ENCODE assay signal across 14 cellular contexts in the genomic region with DNA sequence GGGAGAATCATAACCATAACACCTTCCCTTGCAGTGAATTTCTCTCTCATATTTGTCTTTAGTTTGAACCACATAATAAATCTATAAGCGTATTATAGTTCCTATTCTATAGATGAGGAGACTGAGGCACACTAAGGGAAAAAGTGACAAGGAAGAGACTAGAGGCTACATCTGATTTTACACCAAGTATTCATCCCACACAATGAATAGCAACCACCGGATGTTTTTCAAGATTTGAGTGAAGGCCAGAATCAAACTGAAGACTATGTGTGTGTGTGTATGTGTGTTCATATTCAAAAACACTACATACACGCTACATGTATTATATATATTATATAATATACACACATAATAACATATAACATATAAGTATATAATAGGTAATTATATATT. TPM values are rescaled to one million over a fixed set of nuclear protein-coding genes. Genes with fewer than 3 reads are reported as not detected.
DNase-seq lines count a peak whose midpoint lies in the region; ATAC-seq and TF ChIP-seq lines count a peak whose summit lies in the region.
"Had no signal": no experiment of that assay in that cellular context is flagged by ENCODE, and none has a peak within 500 bp of the region (broad histone marks: within the 10 kb centered on the region; RNA-seq: fewer than 3 reads in every experiment).

No MANE protein-coding gene starts in this region.

- ATAC-seq in activated naive CD8-positive, alpha-beta T cell treated with anti-CD3 and anti-CD28 coated beads, Interleukin-2, amount 50 U/mL, for 24 hours: peak; percentile 13

- no peaks in the 10 kb centered on the region for H3K36me3 ChIP-seq in CD8-positive, alpha-beta memory T cell (ENCODE audit: insufficient read depth, low read length)
- no peaks in the 10 kb centered on the region for H3K36me3 ChIP-seq in Karpas-422 (ENCODE audit: insufficient read depth, low read length)
- H3K36me3 ChIP-seq in osteoblast (ENCODE audit: insufficient read depth, low read length): no peaks in the 10 kb centered on the region
- H3K36me3 ChIP-seq: thyroid gland had no signal

- H3K4me3 Mint-ChIP-seq in CD8-positive, alpha-beta memory T cell: peak overlapping the region; percentile 79 to 91 (median 90)
- peak overlapping the region; percentile 73 for H3K4me3 Mint-ChIP-seq in activated naive CD8-positive, alpha-beta T cell treated with anti-CD3 and anti-CD28 coated beads, Interleukin-2, amount 50 U/mL, for 24 hours

- no peak overlapping the region for H3K27ac ChIP-seq in CD8-positive, alpha-beta memory T cell (ENCODE audit: low read depth, low read length)
- H3K27ac ChIP-seq in Karpas-422 (ENCODE audit: low read length) (no peak overlapping the region), osteoblast (ENCODE audit: low read depth, low read length) (no peak overlapping the region)
- H3K27ac ChIP-seq: thyroid gland had no signal

- peaks cover 0 to 6% (median 5%) of the 10 kb centered on the region in 5 donors for H3K9me3 Mint-ChIP-seq in CD8-positive, alpha-beta memory T cell
- H3K9me3 Mint-ChIP-seq in activated naive CD8-positive, alpha-beta T cell treated with anti-CD3 and anti-CD28 coated beads, Interleukin-2, amount 50 U/mL, for 24 hours: peaks cover 9% of the 10 kb centered on the region

- H3K79me2 ChIP-seq in Karpas-422 (ENCODE audit: low read length) (no peaks in the 10 kb centered on the region), osteoblast (ENCODE audit: insufficient read depth, low read length) (no peaks in the 10 kb centered on the region)

- H3K9ac ChIP-seq in Karpas-422 (ENCODE audit: low read length): no peak overlapping the region

- H3K4me1 Mint-ChIP-seq in CD8-positive, alpha-beta memory T cell: peaks cover 41 to 92% (median 58%) of the 10 kb centered on the region in 3 donors
- H3K4me1 Mint-ChIP-seq in activated naive CD8-positive, alpha-beta T cell treated with anti-CD3 and anti-CD28 coated beads, Interleukin-2, amount 50 U/mL, for 24 hours: peaks cover 78% of the 10 kb centered on the region

- peak overlapping the region; percentile 64 for H3K4me2 ChIP-seq in Karpas-422 (ENCODE audit: low read depth, low read length, poor library complexity, severe bottlenecking)
- H3K4me2 ChIP-seq in osteoblast (ENCODE audit: insufficient read depth, low read length): peak overlapping the region; percentile 89

- H3K4me1 ChIP-seq in CD8-positive, alpha-beta memory T cell (ENCODE audit: insufficient read depth, low read length): peaks cover 26% of the 10 kb centered on the region
- H3K4me1 ChIP-seq in Karpas-422 (ENCODE audit: low read length): peaks cover 78% of the 10 kb centered on the region
- peaks cover 3% of the 10 kb centered on the region for H3K4me1 ChIP-seq in osteoblast (ENCODE audit: insufficient read depth, low read length)
- H3K4me1 ChIP-seq: thyroid gland had no signal

- H3K27me3 ChIP-seq in CD8-positive, alpha-beta memory T cell (ENCODE audit: insufficient read depth, low read length, poor library complexity, severe bottlenecking): no peaks in the 10 kb centered on the region
- no peaks in the 10 kb centered on the region; the same call in 1 of the 2 replicates for H3K27me3 ChIP-seq in Karpas-422 (ENCODE audit: low read length)
- H3K27me3 ChIP-seq in osteoblast (ENCODE audit: insufficient read depth, low read length): no peaks in the 10 kb centered on the region
- H3K27me3 ChIP-seq: thyroid gland had no signal

- H3K9me3 ChIP-seq in CD8-positive, alpha-beta memory T cell (ENCODE audit: low read length): peaks cover under 1% of the 10 kb centered on the region
- H3K9me3 ChIP-seq in Karpas-422 (ENCODE audit: low read length) (no peaks in the 10 kb centered on the region), osteoblast (ENCODE audit: low read depth, low read length) (no peaks in the 10 kb centered on the region)
- H3K9me3 ChIP-seq: mucosa of descending colon, thyroid gland had no signal

- DNase-seq in CD8-positive, alpha-beta memory T cell: no peak
- DNase-seq in Karpas-422 (no peak), osteoblast (ENCODE audit: insufficient read length, low spot score, missing footprints) (peak; percentile 38), iPS-NIHi7 (ENCODE audit: extremely low spot score) (no peak), NCI-H774 (lab: John Stamatoyannopoulos, UW) (no peak), H4 (ENCODE audit: low spot score) (no peak)
- DNase-seq in activated naive CD8-positive, alpha-beta T cell treated with anti-CD3 and anti-CD28 coated beads, Interleukin-2, amount 50 U/mL, for 24 hours: no peak
- DNase-seq: COR-L47, foreskin melanocyte, NCI-H1930, thyroid gland had no signal

- CTCF ChIA-PET in CD8-positive, alpha-beta memory T cell (lab: Charles Lee): interaction anchor here (0.7 to 33.9 kb wide), 12 partner anchors 10 to 190 kb away, joined by 3 to 945 read pairs (median 10); a partner anchor contains a TSS

- H3K27ac Mint-ChIP-seq in CD8-positive, alpha-beta memory T cell: peak overlapping the region in 5 of 8 donors; percentile 88 to 92 (median 91)
- H3K27ac Mint-ChIP-seq in activated naive CD8-positive, alpha-beta T cell treated with anti-CD3 and anti-CD28 coated beads, Interleukin-2, amount 50 U/mL, for 24 hours: peak overlapping the region; percentile 89

- H3K9me2 ChIP-seq in Karpas-422 (replicated peaks; ENCODE audit: insufficient read depth, low read length): no peaks in the 10 kb centered on the region

- peaks cover under 1 to 7% (median 2%) of the 10 kb centered on the region in 3 donors for H3K36me3 Mint-ChIP-seq in CD8-positive, alpha-beta memory T cell
- peaks cover 8% of the 10 kb centered on the region for H3K36me3 Mint-ChIP-seq in activated naive CD8-positive, alpha-beta T cell treated with anti-CD3 and anti-CD28 coated beads, Interleukin-2, amount 50 U/mL, for 24 hours (ENCODE audit: low read depth)

- POLR2A ChIA-PET in CD8-positive, alpha-beta memory T cell (lab: Charles Lee): interaction anchor here (2.0 to 2.8 kb wide), 4 partner anchors 9 to 32 kb away, joined by 13 to 21 read pairs (median 18); no protein-coding TSS in a partner anchor

- no peak for TF ChIP-seq CTCF in osteoblast (IDR thresholded peaks at IDR 0.05; ENCODE audit: extremely low read depth, low read depth, low read length)

- H4K20me1 ChIP-seq in Karpas-422 (ENCODE audit: insufficient read depth, low read depth, low read length): peaks cover 53% of the 10 kb centered on the region; the same call in 1 of the 2 replicates
- no peaks in the 10 kb centered on the region for H4K20me1 ChIP-seq in osteoblast (ENCODE audit: insufficient read depth, low read length)

- H3K4me3 ChIP-seq in CD8-positive, alpha-beta memory T cell (ENCODE audit: low read length): peak overlapping the region; percentile 75
- H3K4me3 ChIP-seq in Karpas-422 (ENCODE audit: low read length) (peak overlapping the region; percentile 58; the same call in 1 of the 2 replicates), osteoblast (ENCODE audit: insufficient read depth, low read length) (peak overlapping the region; percentile 70)
- H3K4me3 ChIP-seq: mucosa of descending colon, thyroid gland had no signal

- H3K27me3 Mint-ChIP-seq in CD8-positive, alpha-beta memory T cell: peaks cover 0 to 3% of the 10 kb centered on the region in 2 donors
- H3K27me3 Mint-ChIP-seq in activated naive CD8-positive, alpha-beta T cell treated with anti-CD3 and anti-CD28 coated beads, Interleukin-2, amount 50 U/mL, for 24 hours: peaks cover 12% of the 10 kb centered on the region

- H2AFZ ChIP-seq in Karpas-422 (ENCODE audit: low read length) (no peak overlapping the region), osteoblast (ENCODE audit: low read length) (peak overlapping the region; percentile 88)

RNA-seq across cellular contexts. Expression of a gene that starts 4.7 kb away (rescaled TPM):
- 10 to 100 TPM; 93.5 to 98.0 TPM for total RNA-seq in CD8-positive, alpha-beta memory T cell
- polyA plus RNA-seq in CD8-positive, alpha-beta memory T cell: 4.8 TPM
- 0.69 and 2.3 TPM in 2 replicates for total RNA-seq in Karpas-422 (2014; rRNA removed; shearing (Covaris generic); ENCODE audit: low replicate concordance)
- total RNA-seq in osteoblast: 0.88 and 1.1 TPM in 2 replicates
- total RNA-seq in H4 (2014; rRNA removed; shearing (Covaris generic)): not detected in 2 replicates

RNA-seq across cellular contexts. Expression of a gene that starts 25.5 kb away (rescaled TPM):
- total RNA-seq in CD8-positive, alpha-beta memory T cell: not detected
- not detected for polyA plus RNA-seq in CD8-positive, alpha-beta memory T cell
- total RNA-seq in Karpas-422 (2014; rRNA removed; shearing (Covaris generic); ENCODE audit: low replicate concordance): not detected in 2 replicates
- not detected in 2 replicates for total RNA-seq in osteoblast
- total RNA-seq in H4 (2014; rRNA removed; shearing (Covaris generic)): not detected in 2 replicates
- total RNA-seq: mucosa of descending colon, sciatic nerve, thyroid gland had no signal
- polyA plus RNA-seq: keratinocyte had no signal

RNA-seq across cellular contexts. Expression of a gene that starts 44.5 kb away (rescaled TPM):
- total RNA-seq in CD8-positive, alpha-beta memory T cell: not detected
- not detected for polyA plus RNA-seq in CD8-positive, alpha-beta memory T cell
- total RNA-seq in Karpas-422 (2014; rRNA removed; shearing (Covaris generic); ENCODE audit: low replicate concordance): not detected in 2 replicates
- total RNA-seq in osteoblast: not detected in 2 replicates
- total RNA-seq in H4 (2014; rRNA removed; shearing (Covaris generic)): not detected in 2 replicates
- total RNA-seq: mucosa of descending colon, sciatic nerve had no signal

RNA-seq across cellular contexts. Expression of a gene that starts 54.5 kb away (rescaled TPM):
- total RNA-seq in CD8-positive, alpha-beta memory T cell: 1 to 10 TPM; 1.1 to 1.8 TPM
- 0.12 TPM for polyA plus RNA-seq in CD8-positive, alpha-beta memory T cell
- not detected in 2 replicates for total RNA-seq in Karpas-422 (2014; rRNA removed; shearing (Covaris generic); ENCODE audit: low replicate concordance)
- total RNA-seq in osteoblast: 1.2 and 1.4 TPM in 2 replicates
- 1.7 and 2.5 TPM in 2 replicates for total RNA-seq in H4 (2014; rRNA removed; shearing (Covaris generic))

Comparison
In these comparisons a context has a peak if more than half of its experiments do, and no peak if none do; other contexts are left out.
1. RNA of a gene that starts 4.7 kb away (total RNA-seq): 93.5 to 98.0 TPM in CD8-positive, alpha-beta memory T cell; 0.69 to 2.3 TPM in Karpas-422, 0.88 to 1.1 TPM in osteoblast and not detected in H4; every median in the first group is over 10 times any median in the second.
2. Peak in every context shown above with its lines, with median percentiles within 50 percentile points of each other: H3K4me3 ChIP-seq.